In the genomic region with DNA sequence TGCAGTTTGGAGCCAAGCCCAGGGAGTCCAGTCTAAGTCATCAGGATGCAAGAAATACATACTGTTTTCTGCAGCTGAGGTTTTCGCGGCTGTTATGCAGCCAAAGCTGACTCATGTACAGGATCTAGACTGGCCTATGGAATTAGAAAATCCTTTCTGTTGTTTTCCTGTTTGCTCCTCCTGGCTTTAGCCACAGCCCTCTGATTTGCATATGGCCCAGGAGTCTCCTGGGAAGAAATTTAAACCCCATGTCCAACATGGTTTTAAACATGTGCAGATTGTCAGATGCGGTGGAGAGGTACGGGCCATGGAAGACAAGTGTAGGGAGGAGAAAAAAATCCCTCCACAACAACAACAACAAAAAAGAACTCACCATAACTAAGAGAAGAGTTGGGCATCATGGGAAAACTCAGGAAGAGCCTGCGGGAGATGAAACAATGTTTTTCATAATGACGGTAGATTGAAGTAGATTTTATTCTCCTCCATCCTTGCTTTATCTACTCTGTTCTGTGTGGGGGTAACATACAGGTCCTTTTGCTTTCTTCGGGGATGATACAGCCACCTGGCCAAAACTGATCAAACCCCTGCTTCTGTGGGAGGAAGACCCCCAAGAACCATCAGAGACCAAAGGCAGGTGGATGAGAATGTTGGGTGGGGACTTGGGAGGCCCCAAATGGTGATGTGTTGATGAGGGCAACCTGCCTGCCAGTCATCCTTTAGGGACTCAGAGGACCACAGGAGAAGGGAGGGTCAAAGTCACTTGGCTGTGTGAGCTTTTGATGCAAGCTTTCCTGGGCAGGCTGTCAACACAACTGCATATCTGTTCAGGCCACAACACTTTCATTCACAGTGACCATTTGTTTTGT, we compare ENCODE assay signal across 8 cellular contexts. TPM values are rescaled to one million over a fixed set of nuclear protein-coding genes. Genes with fewer than 3 reads are reported as not detected.
A peak's percentile ranks its signal among the peaks of the same experiment; 100 is the strongest.
DNase-seq lines count a peak whose midpoint lies in the region; ATAC-seq and TF ChIP-seq lines count a peak whose summit lies in the region.

No MANE protein-coding gene starts in this region.

- H3K36me3 Mint-ChIP-seq in T-helper 1 cell treated with Interleukin-12 subunit alpha and Interleukin-12 subunit beta and Interleukin-4 antibody, amounts not matched to agents 30 μg/mL and 1 μg/mL, for 36 hours (ENCODE audit: low read depth) = no peaks in the 10 kb centered on the region
- no peaks in the 10 kb centered on the region for H3K36me3 Mint-ChIP-seq in osteocyte (ENCODE audit: unreplicated experiment)

- no peak for TF ChIP-seq CTCF in osteocyte (IDR thresholded peaks at IDR 0.05)

- no peaks in the 10 kb centered on the region for H3K9me3 Mint-ChIP-seq in T-helper 1 cell treated with Interleukin-12 subunit alpha and Interleukin-12 subunit beta and Interleukin-4 antibody, amounts not matched to agents 30 μg/mL and 1 μg/mL, for 36 hours
- no peaks in the 10 kb centered on the region for H3K9me3 Mint-ChIP-seq in osteocyte (ENCODE audit: unreplicated experiment)

- H3K4me1 Mint-ChIP-seq in T-helper 1 cell treated with Interleukin-12 subunit alpha and Interleukin-12 subunit beta and Interleukin-4 antibody, amounts not matched to agents 30 μg/mL and 1 μg/mL, for 36 hours (ENCODE audit: low read depth) = peaks cover 52% of the 10 kb centered on the region
- peaks cover 16% of the 10 kb centered on the region for H3K4me1 Mint-ChIP-seq in osteocyte (ENCODE audit: unreplicated experiment)

- H3K27me3 Mint-ChIP-seq in T-helper 1 cell treated with Interleukin-12 subunit alpha and Interleukin-12 subunit beta and Interleukin-4 antibody, amounts not matched to agents 30 μg/mL and 1 μg/mL, for 36 hours (ENCODE audit: low read depth) = no peaks in the 10 kb centered on the region
- H3K27me3 Mint-ChIP-seq in osteocyte (ENCODE audit: unreplicated experiment) = no peaks in the 10 kb centered on the region

- H3K27ac Mint-ChIP-seq in T-helper 1 cell treated with Interleukin-12 subunit alpha and Interleukin-12 subunit beta and Interleukin-4 antibody, amounts not matched to agents 30 μg/mL and 1 μg/mL, for 36 hours = peak overlapping the region; percentile 51
- H3K27ac Mint-ChIP-seq in osteocyte (ENCODE audit: unreplicated experiment) = peak overlapping the region; percentile 89

- no peak overlapping the region for H3K4me3 Mint-ChIP-seq in T-helper 1 cell treated with Interleukin-12 subunit alpha and Interleukin-12 subunit beta and Interleukin-4 antibody, amounts not matched to agents 30 μg/mL and 1 μg/mL, for 36 hours
- H3K4me3 Mint-ChIP-seq in osteocyte (ENCODE audit: unreplicated experiment) = no peak overlapping the region

- DNase-seq in T-helper 1 cell (no peak), NCI-H526 treated with DMSO at 0.1 percent for 48 hours (lab: John Stamatoyannopoulos, UW) (peak; percentile 51), dermis blood vessel endothelial cell (peak; percentile 90), osteocyte (ENCODE audit: extremely low spot score, unreplicated experiment) (no peak), GM19238 (ENCODE audit: insufficient read length, low spot score) (no peak)
- DNase-seq in activated CD4-positive, CD25-positive, alpha-beta regulatory T cell (lab: John Stamatoyannopoulos, UW) = no peak

- ATAC-seq in HG03457 (IDR thresholded peaks at IDR 0.05; ENCODE audit: unreplicated experiment) = no peak

RNA-seq across cellular contexts. Expression of a gene that starts 29.8 kb away (rescaled TPM):
- total RNA-seq in dermis blood vessel endothelial cell (17.4 and 78.6 TPM in 2 replicates), osteocyte (68.8 and 69.5 TPM in 2 replicates)

Comparison
In these comparisons a context has a peak if more than half of its experiments do, and no peak if none do; other contexts are left out.
1. DNase-seq: peak in NCI-H526 treated with DMSO at 0.1 percent for 48 hours (single experiment) and dermis blood vessel endothelial cell (single experiment); none in T-helper 1 cell (0 of 5), osteocyte (single experiment), activated CD4-positive, CD25-positive, alpha-beta regulatory T cell (0 of 4) and GM19238 (single experiment).